In genomic region chr7:140992422-140992821, GRCh38 we compare ENCODE assay signal across 29 cellular contexts.
"Had no signal": no experiment of that assay in that cellular context is flagged by ENCODE, and none has a peak within 500 bp of the region (broad histone marks: within the 10 kb centered on the region; RNA-seq: fewer than 3 reads in every experiment).

No MANE protein-coding gene starts in this region.

- H3K36me3 ChIP-seq: gastrocnemius medialis, neutrophil, pancreas, stomach, thyroid gland had no signal

- H3K9me3 Mint-ChIP-seq: mesothelial cell of epicardium; naive B cell; natural killer cell treated with Interleukin-12 subunit alpha and Interleukin-12 subunit beta and Interleukin-15 and Interleukin-18, amount 100 ng/mL, for 72 hours; neural crest cell; type B pancreatic cell had no signal

- H3K4me3 ChIP-seq: dorsolateral prefrontal cortex, gastrocnemius medialis, lung, mucosa of descending colon, pancreas, smooth muscle cell, stomach, thyroid gland had no signal

- H3K4me1 ChIP-seq: gastrocnemius medialis, thyroid gland had no signal

- H3K27me3 ChIP-seq: dorsolateral prefrontal cortex, gastrocnemius medialis, neutrophil, pancreas, stomach, thyroid gland had no signal

- H3K27ac ChIP-seq: dorsolateral prefrontal cortex, epithelial cell of prostate, gastrocnemius medialis, neutrophil, pancreas, stomach, thyroid gland had no signal

- H3K36me3 Mint-ChIP-seq: mesothelial cell of epicardium; naive B cell; natural killer cell treated with Interleukin-12 subunit alpha and Interleukin-12 subunit beta and Interleukin-15 and Interleukin-18, amount 100 ng/mL, for 72 hours; type B pancreatic cell had no signal

- ATAC-seq: esophagus mucosa; gastrocnemius medialis; left lobe of liver; mucosa of descending colon; natural killer cell treated with Interleukin-12 subunit alpha and Interleukin-12 subunit beta and Interleukin-15 and Interleukin-18, amount 100 ng/mL, for 72 hours; pancreas; sciatic nerve had no signal

- DNase-seq: dorsolateral prefrontal cortex; effector CD4-positive, alpha-beta T cell; foreskin fibroblast; gastrocnemius medialis; head of caudate nucleus; kidney; mesenchymal stem cell; mucosa of descending colon; naive B cell; pancreas; stimulated activated CD4-positive, alpha-beta T cell treated with anti-CD3 and anti-CD28 coated beads, Interleukin-12 subunit alpha, Interleukin-12 subunit beta, amount 100 ng/mL, for 4 hours; stimulated activated CD4-positive, alpha-beta T cell treated with anti-CD3 and anti-CD28 coated beads, Interleukin-1b, Interleukin-23, amount 100 ng/mL, for 48 hours; stimulated activated CD4-positive, alpha-beta T cell treated with anti-CD3 and anti-CD28 coated beads, Interleukin-4, amount 100 ng/mL, for 1 hour; stimulated activated CD8-positive, alpha-beta memory T cell treated with anti-CD3 and anti-CD28 coated beads, Interleukin-4, amount 100 ng/mL, for 48 hours; stimulated activated naive CD4-positive, alpha-beta T cell treated with Interleukin-2 at 50 U/mL for 16 hours; stomach; thyroid gland had no signal

- H3K27me3 Mint-ChIP-seq: natural killer cell treated with Interleukin-12 subunit alpha and Interleukin-12 subunit beta and Interleukin-15 and Interleukin-18, amount 100 ng/mL, for 72 hours; progenitor cell of endocrine pancreas; type B pancreatic cell had no signal

- H3K4me3 Mint-ChIP-seq: mesothelial cell of epicardium; naive B cell; natural killer cell treated with Interleukin-12 subunit alpha and Interleukin-12 subunit beta and Interleukin-15 and Interleukin-18, amount 100 ng/mL, for 72 hours; neural crest cell; type B pancreatic cell had no signal

- H3K9me3 ChIP-seq: gastrocnemius medialis, mucosa of descending colon, neutrophil, pancreas, stomach, thyroid gland had no signal

- H3K27ac Mint-ChIP-seq: mesothelial cell of epicardium; naive B cell; natural killer cell treated with Interleukin-12 subunit alpha and Interleukin-12 subunit beta and Interleukin-15 and Interleukin-18, amount 100 ng/mL, for 72 hours; progenitor cell of endocrine pancreas; type B pancreatic cell had no signal

- H3K4me1 Mint-ChIP-seq: mesothelial cell of epicardium, naive B cell, neural crest cell had no signal
